1 cellular context compared by ENCODE assay signal in the genomic region with DNA sequence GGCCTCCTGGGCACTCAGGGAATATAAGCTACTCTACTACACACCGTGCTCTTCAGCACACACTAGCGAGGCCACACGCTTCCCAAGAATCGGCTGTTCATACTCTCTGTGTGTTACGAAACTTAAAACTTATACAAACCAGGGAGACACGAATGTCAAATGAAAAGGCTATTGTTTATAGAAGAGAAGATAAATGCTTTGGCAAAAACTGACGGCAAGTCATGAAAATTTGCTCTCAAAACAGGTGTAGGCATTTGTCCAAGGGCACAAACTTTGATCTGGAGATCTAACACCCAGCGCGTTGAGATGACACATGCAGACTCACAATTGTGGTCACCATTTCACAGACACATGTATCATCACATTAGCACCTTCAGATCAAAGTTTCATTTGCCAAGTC.
TF ChIP-seq lines count a peak whose summit lies in the region.

No MANE protein-coding gene starts in this region.

TF ChIP-seq in HepG2, 621 proteins besides CTCF, POLR2A, EP300 and RAD21 (continued from another document and continues in another):
- TF ChIP-seq, protein P1, sequence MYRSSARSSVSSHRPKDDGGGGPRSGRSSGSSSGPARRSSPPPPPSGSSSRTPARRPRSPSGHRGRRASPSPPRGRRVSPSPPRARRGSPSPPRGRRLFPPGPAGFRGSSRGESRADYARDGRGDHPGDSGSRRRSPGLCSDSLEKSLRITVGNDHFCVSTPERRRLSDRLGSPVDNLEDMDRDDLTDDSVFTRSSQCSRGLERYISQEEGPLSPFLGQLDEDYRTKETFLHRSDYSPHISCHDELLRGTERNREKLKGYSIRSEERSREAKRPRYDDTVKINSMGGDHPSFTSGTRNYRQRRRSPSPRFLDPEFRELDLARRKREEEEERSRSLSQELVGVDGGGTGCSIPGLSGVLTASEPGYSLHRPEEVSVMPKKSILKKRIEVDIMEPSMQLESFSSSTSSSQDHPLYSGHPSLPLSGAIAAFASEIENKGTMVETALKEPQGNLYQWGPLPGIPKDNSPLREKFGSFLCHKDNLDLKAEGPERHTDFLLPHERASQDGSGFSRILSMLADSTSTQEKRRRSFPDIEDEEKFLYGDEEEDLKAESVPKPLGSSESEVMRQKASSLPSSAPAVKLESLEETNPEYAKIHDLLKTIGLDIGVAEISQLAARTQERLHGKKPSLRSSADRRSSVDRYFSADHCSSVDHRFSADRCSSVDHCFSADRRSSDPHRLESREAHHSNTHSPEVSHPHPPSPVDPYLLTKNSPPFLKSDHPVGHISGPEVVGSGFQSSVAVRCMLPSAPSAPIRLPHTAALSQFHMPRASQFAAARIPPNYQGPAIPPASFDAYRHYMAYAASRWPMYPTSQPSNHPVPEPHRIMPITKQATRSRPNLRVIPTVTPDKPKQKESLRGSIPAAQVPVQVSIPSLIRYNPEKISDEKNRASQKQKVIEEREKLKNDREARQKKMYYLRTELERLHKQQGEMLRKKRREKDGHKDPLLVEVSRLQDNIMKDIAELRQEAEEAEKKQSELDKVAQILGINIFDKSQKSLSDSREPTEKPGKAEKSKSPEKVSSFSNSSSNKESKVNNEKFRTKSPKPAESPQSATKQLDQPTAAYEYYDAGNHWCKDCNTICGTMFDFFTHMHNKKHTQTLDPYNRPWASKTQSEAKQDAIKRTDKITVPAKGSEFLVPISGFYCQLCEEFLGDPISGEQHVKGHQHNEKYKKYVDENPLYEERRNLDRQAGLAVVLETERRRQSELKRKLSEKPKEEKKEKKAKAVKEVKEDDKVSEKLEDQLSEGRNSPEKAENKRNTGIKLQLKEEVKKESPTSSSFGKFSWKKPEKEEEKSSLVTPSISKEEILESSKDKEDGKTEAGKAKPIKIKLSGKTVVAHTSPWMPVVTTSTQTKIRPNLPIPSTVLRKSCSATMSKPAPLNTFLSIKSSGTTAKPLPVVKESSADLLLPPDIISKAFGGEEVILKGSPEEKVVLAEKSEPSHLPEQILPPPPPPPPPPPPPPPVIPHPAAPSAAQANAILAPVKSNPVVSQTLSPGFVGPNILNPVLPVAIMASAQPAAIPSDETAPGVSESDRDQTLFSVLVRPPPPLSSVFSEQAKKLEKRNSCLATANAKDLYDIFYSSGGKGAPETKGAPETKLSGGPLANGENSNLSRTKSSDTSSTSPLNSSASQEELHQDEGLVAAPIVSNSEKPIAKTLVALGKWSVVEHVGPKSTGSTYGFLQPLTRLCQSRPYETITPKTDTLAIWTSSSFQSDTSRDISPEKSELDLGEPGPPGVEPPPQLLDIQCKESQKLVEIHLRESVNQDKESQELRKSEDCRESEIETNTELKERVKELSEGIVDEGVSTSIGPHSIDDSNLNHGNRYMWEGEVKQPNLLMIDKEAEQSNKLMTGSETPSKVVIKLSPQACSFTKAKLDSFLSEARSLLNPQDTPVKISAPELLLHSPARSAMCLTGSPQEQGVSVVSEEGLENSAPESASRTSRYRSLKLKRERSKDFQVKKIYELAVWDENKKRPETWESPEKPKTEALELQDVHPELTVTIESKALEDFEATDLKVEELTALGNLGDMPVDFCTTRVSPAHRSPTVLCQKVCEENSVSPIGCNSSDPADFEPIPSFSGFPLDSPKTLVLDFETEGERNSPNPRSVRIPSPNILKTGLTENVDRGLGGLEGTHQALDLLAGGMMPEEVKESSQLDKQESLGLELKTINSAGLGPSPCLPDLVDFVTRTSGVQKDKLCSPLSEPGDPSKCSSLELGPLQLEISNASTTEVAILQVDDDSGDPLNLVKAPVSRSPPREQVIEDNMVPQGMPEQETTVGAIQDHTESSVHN (CRISPR knock-in tag; IDR thresholded peaks at IDR 0.05) = no peak
- TF ChIP-seq, protein P2, sequence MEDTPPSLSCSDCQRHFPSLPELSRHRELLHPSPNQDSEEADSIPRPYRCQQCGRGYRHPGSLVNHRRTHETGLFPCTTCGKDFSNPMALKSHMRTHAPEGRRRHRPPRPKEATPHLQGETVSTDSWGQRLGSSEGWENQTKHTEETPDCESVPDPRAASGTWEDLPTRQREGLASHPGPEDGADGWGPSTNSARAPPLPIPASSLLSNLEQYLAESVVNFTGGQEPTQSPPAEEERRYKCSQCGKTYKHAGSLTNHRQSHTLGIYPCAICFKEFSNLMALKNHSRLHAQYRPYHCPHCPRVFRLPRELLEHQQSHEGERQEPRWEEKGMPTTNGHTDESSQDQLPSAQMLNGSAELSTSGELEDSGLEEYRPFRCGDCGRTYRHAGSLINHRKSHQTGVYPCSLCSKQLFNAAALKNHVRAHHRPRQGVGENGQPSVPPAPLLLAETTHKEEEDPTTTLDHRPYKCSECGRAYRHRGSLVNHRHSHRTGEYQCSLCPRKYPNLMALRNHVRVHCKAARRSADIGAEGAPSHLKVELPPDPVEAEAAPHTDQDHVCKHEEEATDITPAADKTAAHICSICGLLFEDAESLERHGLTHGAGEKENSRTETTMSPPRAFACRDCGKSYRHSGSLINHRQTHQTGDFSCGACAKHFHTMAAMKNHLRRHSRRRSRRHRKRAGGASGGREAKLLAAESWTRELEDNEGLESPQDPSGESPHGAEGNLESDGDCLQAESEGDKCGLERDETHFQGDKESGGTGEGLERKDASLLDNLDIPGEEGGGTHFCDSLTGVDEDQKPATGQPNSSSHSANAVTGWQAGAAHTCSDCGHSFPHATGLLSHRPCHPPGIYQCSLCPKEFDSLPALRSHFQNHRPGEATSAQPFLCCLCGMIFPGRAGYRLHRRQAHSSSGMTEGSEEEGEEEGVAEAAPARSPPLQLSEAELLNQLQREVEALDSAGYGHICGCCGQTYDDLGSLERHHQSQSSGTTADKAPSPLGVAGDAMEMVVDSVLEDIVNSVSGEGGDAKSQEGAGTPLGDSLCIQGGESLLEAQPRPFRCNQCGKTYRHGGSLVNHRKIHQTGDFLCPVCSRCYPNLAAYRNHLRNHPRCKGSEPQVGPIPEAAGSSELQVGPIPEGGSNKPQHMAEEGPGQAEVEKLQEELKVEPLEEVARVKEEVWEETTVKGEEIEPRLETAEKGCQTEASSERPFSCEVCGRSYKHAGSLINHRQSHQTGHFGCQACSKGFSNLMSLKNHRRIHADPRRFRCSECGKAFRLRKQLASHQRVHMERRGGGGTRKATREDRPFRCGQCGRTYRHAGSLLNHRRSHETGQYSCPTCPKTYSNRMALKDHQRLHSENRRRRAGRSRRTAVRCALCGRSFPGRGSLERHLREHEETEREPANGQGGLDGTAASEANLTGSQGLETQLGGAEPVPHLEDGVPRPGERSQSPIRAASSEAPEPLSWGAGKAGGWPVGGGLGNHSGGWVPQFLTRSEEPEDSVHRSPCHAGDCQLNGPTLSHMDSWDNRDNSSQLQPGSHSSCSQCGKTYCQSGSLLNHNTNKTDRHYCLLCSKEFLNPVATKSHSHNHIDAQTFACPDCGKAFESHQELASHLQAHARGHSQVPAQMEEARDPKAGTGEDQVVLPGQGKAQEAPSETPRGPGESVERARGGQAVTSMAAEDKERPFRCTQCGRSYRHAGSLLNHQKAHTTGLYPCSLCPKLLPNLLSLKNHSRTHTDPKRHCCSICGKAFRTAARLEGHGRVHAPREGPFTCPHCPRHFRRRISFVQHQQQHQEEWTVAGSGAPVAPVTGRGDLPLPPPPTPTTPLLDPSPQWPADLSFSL (CRISPR knock-in tag; IDR thresholded peaks at IDR 0.05) = peak; percentile 54; the same call in 1 of the 2 replicates
- TF ChIP-seq SOX13 (IDR thresholded peaks at IDR 0.05) (no peak), SOX13 (CRISPR knock-in tag; conservative IDR thresholded peaks at IDR 0.05 in 1 of 2, IDR thresholded peaks at IDR 0.05 in 1 of 2) (peak in 1 of 2 experiments; percentile 48; a peak in 1 of 4 replicates), STAG1 (CRISPR knock-in tag; IDR thresholded peaks at IDR 0.05) (no peak), SOX6 (IDR thresholded peaks at IDR 0.05) (no peak), SOX6 (CRISPR knock-in tag; IDR thresholded peaks at IDR 0.05) (peak; percentile 61), TCF7 (IDR thresholded peaks at IDR 0.05; ENCODE audit: low read depth) (peak; percentile 56; the same call in 1 of the 2 replicates), CEBPG (CRISPR knock-in tag; IDR thresholded peaks at IDR 0.05) (peak; percentile 51; the same call in 1 of the 2 replicates), NFRKB (IDR thresholded peaks at IDR 0.05) (no peak), NFYB (CRISPR knock-in tag; IDR thresholded peaks at IDR 0.05) (no peak), ZNF205 (CRISPR knock-in tag; IDR thresholded peaks at IDR 0.05) (no peak), NCOA2 (CRISPR knock-in tag; IDR thresholded peaks at IDR 0.05) (peak; percentile 21; the same call in 1 of the 2 replicates), ZFP82 (CRISPR knock-in tag; IDR thresholded peaks at IDR 0.05; ENCODE audit: borderline replicate concordance) (no peak), BCL6 (CRISPR knock-in tag; IDR thresholded peaks at IDR 0.05) (peak; percentile 82), ZNF891 (CRISPR knock-in tag; IDR thresholded peaks at IDR 0.05) (no peak), MYNN (CRISPR knock-in tag; IDR thresholded peaks at IDR 0.05; ENCODE audit: low read depth) (no peak), HMG20A (CRISPR knock-in tag; IDR thresholded peaks at IDR 0.05; ENCODE audit: borderline replicate concordance) (peak; percentile 61; the same call in 1 of the 2 replicates), TBX2 (CRISPR knock-in tag; IDR thresholded peaks at IDR 0.05; ENCODE audit: borderline replicate concordance) (peak; percentile 56; the same call in 1 of the 2 replicates), ZNF20 (CRISPR knock-in tag; IDR thresholded peaks at IDR 0.05) (no peak), SALL1 (CRISPR knock-in tag; IDR thresholded peaks at IDR 0.05) (peak; percentile 14; the same call in 1 of the 2 replicates), JDP2 (CRISPR knock-in tag; IDR thresholded peaks at IDR 0.05; ENCODE audit: borderline replicate concordance) (no peak)
- TF ChIP-seq, protein P3, sequence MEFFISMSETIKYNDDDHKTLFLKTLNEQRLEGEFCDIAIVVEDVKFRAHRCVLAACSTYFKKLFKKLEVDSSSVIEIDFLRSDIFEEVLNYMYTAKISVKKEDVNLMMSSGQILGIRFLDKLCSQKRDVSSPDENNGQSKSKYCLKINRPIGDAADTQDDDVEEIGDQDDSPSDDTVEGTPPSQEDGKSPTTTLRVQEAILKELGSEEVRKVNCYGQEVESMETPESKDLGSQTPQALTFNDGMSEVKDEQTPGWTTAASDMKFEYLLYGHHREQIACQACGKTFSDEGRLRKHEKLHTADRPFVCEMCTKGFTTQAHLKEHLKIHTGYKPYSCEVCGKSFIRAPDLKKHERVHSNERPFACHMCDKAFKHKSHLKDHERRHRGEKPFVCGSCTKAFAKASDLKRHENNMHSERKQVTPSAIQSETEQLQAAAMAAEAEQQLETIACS (CRISPR knock-in tag; IDR thresholded peaks at IDR 0.05) = no peak
- TF ChIP-seq, protein P4, sequence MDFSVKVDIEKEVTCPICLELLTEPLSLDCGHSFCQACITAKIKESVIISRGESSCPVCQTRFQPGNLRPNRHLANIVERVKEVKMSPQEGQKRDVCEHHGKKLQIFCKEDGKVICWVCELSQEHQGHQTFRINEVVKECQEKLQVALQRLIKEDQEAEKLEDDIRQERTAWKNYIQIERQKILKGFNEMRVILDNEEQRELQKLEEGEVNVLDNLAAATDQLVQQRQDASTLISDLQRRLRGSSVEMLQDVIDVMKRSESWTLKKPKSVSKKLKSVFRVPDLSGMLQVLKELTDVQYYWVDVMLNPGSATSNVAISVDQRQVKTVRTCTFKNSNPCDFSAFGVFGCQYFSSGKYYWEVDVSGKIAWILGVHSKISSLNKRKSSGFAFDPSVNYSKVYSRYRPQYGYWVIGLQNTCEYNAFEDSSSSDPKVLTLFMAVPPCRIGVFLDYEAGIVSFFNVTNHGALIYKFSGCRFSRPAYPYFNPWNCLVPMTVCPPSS (IDR thresholded peaks at IDR 0.05) = no peak
- TF ChIP-seq, protein P5, sequence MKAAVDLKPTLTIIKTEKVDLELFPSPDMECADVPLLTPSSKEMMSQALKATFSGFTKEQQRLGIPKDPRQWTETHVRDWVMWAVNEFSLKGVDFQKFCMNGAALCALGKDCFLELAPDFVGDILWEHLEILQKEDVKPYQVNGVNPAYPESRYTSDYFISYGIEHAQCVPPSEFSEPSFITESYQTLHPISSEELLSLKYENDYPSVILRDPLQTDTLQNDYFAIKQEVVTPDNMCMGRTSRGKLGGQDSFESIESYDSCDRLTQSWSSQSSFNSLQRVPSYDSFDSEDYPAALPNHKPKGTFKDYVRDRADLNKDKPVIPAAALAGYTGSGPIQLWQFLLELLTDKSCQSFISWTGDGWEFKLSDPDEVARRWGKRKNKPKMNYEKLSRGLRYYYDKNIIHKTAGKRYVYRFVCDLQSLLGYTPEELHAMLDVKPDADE (CRISPR knock-in tag; IDR thresholded peaks at IDR 0.05) = no peak
- TF ChIP-seq, protein P6, sequence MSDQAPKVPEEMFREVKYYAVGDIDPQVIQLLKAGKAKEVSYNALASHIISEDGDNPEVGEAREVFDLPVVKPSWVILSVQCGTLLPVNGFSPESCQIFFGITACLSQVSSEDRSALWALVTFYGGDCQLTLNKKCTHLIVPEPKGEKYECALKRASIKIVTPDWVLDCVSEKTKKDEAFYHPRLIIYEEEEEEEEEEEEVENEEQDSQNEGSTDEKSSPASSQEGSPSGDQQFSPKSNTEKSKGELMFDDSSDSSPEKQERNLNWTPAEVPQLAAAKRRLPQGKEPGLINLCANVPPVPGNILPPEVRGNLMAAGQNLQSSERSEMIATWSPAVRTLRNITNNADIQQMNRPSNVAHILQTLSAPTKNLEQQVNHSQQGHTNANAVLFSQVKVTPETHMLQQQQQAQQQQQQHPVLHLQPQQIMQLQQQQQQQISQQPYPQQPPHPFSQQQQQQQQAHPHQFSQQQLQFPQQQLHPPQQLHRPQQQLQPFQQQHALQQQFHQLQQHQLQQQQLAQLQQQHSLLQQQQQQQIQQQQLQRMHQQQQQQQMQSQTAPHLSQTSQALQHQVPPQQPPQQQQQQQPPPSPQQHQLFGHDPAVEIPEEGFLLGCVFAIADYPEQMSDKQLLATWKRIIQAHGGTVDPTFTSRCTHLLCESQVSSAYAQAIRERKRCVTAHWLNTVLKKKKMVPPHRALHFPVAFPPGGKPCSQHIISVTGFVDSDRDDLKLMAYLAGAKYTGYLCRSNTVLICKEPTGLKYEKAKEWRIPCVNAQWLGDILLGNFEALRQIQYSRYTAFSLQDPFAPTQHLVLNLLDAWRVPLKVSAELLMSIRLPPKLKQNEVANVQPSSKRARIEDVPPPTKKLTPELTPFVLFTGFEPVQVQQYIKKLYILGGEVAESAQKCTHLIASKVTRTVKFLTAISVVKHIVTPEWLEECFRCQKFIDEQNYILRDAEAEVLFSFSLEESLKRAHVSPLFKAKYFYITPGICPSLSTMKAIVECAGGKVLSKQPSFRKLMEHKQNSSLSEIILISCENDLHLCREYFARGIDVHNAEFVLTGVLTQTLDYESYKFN (CRISPR knock-in tag; conservative IDR thresholded peaks at IDR 0.05) = 0 out of 2 replicates have a peak, but pooled peaks have one; percentile 14
- TF ChIP-seq, protein P7, sequence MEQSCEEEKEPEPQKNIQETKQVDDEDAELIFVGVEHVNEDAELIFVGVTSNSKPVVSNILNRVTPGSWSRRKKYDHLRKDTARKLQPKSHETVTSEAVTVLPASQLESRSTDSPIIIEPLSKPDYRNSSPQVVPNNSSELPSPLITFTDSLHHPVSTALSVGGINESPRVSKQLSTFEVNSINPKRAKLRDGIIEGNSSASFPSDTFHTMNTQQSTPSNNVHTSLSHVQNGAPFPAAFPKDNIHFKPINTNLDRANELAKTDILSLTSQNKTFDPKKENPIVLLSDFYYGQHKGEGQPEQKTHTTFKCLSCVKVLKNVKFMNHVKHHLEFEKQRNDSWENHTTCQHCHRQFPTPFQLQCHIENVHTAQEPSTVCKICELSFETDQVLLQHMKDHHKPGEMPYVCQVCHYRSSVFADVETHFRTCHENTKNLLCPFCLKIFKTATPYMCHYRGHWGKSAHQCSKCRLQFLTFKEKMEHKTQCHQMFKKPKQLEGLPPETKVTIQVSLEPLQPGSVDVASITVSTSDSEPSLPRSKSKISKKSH (CRISPR knock-in tag; IDR thresholded peaks at IDR 0.05; ENCODE audit: borderline replicate concordance) = no peak
